ENCODE assay signal across 1 cellular context in the genomic region with DNA sequence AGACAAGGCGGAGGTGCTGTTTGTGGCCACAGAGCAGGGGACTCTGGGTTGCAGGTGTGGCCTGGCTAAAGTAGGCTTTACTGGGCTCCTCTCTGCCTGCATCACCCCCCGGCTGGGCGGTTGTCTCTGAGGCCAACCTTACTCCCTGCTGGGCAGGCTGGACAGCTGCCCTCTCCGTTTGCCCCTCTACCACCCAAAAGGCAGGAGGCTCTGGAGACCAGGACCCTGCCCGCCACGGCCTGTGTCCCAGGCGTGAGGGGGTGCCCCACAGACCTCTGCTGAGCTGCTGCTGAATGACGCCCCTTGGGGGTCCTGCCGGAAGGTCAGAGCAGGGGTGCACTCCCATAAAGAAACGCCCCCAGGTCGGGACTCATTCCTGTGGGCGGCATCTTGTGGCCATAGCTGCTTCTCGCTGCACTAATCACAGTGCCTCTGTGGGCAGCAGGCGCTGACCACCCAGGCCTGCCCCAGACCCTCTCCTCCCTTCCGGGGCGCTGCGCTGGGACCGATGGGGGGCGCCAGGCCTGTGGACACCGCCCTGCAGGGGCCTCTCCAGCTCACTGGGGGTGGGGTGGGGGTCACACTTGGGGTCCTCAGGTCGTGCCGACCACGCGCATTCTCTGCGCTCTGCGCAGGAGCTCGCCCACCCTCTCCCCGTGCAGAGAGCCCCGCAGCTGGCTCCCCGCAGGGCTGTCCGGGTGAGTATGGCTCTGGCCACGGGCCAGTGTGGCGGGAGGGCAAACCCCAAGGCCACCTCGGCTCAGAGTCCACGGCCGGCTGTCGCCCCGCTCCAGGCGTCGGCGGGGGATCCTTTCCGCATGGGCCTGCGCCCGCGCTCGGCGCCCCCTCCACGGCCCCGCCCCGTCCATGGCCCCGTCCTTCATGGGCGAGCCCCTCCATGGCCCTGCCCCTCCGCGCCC.
A peak's percentile ranks its signal among the peaks of the same experiment; 100 is the strongest.
TF ChIP-seq lines count a peak whose summit lies in the region.

No MANE protein-coding gene starts in this region.

TF ChIP-seq in HepG2, 621 proteins besides CTCF, POLR2A, EP300 and RAD21 (continued from another document and continues in another):
- TF ChIP-seq, protein P1, sequence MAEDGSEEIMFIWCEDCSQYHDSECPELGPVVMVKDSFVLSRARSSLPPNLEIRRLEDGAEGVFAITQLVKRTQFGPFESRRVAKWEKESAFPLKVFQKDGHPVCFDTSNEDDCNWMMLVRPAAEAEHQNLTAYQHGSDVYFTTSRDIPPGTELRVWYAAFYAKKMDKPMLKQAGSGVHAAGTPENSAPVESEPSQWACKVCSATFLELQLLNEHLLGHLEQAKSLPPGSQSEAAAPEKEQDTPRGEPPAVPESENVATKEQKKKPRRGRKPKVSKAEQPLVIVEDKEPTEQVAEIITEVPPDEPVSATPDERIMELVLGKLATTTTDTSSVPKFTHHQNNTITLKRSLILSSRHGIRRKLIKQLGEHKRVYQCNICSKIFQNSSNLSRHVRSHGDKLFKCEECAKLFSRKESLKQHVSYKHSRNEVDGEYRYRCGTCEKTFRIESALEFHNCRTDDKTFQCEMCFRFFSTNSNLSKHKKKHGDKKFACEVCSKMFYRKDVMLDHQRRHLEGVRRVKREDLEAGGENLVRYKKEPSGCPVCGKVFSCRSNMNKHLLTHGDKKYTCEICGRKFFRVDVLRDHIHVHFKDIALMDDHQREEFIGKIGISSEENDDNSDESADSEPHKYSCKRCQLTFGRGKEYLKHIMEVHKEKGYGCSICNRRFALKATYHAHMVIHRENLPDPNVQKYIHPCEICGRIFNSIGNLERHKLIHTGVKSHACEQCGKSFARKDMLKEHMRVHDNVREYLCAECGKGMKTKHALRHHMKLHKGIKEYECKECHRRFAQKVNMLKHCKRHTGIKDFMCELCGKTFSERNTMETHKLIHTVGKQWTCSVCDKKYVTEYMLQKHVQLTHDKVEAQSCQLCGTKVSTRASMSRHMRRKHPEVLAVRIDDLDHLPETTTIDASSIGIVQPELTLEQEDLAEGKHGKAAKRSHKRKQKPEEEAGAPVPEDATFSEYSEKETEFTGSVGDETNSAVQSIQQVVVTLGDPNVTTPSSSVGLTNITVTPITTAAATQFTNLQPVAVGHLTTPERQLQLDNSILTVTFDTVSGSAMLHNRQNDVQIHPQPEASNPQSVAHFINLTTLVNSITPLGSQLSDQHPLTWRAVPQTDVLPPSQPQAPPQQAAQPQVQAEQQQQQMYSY (CRISPR knock-in tag; IDR thresholded peaks at IDR 0.05): peak; percentile 44; the same call in 1 of the 2 replicates
- peak; percentile 77; the same call in 1 of the 2 replicates for TF ChIP-seq KDM5B (CRISPR knock-in tag; IDR thresholded peaks at IDR 0.05; ENCODE audit: borderline replicate concordance)
- 0 out of 2 replicates have a peak, but pooled peaks have one; percentile 45 for TF ChIP-seq WIZ (CRISPR knock-in tag; IDR thresholded peaks at IDR 0.05)
- peak; percentile 73 for TF ChIP-seq POLR2AphosphoS5 (IDR thresholded peaks at IDR 0.05; ENCODE audit: low read depth, low read length)
- peak; percentile 58; the same call in 1 of the 2 replicates for TF ChIP-seq ZFX (CRISPR knock-in tag; IDR thresholded peaks at IDR 0.05; ENCODE audit: low read depth)
- peak; percentile 91 for TF ChIP-seq ZNF746 (CRISPR knock-in tag; IDR thresholded peaks at IDR 0.05)
- peak; percentile 19 for TF ChIP-seq ASH2L (IDR thresholded peaks at IDR 0.05; ENCODE audit: insufficient read length, low read depth, low read length)
- TF ChIP-seq ZNF747 (CRISPR knock-in tag; IDR thresholded peaks at IDR 0.05; ENCODE audit: borderline replicate concordance): 0 out of 2 replicates have a peak, but pooled peaks have one; percentile 49
- TF ChIP-seq, protein P2, sequence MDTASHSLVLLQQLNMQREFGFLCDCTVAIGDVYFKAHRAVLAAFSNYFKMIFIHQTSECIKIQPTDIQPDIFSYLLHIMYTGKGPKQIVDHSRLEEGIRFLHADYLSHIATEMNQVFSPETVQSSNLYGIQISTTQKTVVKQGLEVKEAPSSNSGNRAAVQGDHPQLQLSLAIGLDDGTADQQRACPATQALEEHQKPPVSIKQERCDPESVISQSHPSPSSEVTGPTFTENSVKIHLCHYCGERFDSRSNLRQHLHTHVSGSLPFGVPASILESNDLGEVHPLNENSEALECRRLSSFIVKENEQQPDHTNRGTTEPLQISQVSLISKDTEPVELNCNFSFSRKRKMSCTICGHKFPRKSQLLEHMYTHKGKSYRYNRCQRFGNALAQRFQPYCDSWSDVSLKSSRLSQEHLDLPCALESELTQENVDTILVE (CRISPR knock-in tag; IDR thresholded peaks at IDR 0.05): 0 out of 2 replicates have a peak, but pooled peaks have one; percentile 46
- TF ChIP-seq, protein P3, sequence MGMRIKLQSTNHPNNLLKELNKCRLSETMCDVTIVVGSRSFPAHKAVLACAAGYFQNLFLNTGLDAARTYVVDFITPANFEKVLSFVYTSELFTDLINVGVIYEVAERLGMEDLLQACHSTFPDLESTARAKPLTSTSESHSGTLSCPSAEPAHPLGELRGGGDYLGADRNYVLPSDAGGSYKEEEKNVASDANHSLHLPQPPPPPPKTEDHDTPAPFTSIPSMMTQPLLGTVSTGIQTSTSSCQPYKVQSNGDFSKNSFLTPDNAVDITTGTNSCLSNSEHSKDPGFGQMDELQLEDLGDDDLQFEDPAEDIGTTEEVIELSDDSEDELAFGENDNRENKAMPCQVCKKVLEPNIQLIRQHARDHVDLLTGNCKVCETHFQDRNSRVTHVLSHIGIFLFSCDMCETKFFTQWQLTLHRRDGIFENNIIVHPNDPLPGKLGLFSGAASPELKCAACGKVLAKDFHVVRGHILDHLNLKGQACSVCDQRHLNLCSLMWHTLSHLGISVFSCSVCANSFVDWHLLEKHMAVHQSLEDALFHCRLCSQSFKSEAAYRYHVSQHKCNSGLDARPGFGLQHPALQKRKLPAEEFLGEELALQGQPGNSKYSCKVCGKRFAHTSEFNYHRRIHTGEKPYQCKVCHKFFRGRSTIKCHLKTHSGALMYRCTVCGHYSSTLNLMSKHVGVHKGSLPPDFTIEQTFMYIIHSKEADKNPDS (CRISPR knock-in tag; IDR thresholded peaks at IDR 0.05): peak; percentile 55; the same call in 1 of the 2 replicates
- TF ChIP-seq ELF4 (CRISPR knock-in tag; IDR thresholded peaks at IDR 0.05; ENCODE audit: borderline replicate concordance): no peak
- TF ChIP-seq ZBTB21 (CRISPR knock-in tag; IDR thresholded peaks at IDR 0.05): no peak
- TF ChIP-seq ZSCAN31 (CRISPR knock-in tag; IDR thresholded peaks at IDR 0.05; ENCODE audit: low read depth): 0 out of 2 replicates have a peak, but pooled peaks have one; percentile 30
- TF ChIP-seq, protein P4, sequence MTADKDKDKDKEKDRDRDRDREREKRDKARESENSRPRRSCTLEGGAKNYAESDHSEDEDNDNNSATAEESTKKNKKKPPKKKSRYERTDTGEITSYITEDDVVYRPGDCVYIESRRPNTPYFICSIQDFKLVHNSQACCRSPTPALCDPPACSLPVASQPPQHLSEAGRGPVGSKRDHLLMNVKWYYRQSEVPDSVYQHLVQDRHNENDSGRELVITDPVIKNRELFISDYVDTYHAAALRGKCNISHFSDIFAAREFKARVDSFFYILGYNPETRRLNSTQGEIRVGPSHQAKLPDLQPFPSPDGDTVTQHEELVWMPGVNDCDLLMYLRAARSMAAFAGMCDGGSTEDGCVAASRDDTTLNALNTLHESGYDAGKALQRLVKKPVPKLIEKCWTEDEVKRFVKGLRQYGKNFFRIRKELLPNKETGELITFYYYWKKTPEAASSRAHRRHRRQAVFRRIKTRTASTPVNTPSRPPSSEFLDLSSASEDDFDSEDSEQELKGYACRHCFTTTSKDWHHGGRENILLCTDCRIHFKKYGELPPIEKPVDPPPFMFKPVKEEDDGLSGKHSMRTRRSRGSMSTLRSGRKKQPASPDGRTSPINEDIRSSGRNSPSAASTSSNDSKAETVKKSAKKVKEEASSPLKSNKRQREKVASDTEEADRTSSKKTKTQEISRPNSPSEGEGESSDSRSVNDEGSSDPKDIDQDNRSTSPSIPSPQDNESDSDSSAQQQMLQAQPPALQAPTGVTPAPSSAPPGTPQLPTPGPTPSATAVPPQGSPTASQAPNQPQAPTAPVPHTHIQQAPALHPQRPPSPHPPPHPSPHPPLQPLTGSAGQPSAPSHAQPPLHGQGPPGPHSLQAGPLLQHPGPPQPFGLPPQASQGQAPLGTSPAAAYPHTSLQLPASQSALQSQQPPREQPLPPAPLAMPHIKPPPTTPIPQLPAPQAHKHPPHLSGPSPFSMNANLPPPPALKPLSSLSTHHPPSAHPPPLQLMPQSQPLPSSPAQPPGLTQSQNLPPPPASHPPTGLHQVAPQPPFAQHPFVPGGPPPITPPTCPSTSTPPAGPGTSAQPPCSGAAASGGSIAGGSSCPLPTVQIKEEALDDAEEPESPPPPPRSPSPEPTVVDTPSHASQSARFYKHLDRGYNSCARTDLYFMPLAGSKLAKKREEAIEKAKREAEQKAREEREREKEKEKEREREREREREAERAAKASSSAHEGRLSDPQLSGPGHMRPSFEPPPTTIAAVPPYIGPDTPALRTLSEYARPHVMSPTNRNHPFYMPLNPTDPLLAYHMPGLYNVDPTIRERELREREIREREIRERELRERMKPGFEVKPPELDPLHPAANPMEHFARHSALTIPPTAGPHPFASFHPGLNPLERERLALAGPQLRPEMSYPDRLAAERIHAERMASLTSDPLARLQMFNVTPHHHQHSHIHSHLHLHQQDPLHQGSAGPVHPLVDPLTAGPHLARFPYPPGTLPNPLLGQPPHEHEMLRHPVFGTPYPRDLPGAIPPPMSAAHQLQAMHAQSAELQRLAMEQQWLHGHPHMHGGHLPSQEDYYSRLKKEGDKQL (CRISPR knock-in tag; IDR thresholded peaks at IDR 0.05; ENCODE audit: low read depth): 0 out of 2 replicates have a peak, but pooled peaks have one; percentile 32
- TF ChIP-seq, protein P5, sequence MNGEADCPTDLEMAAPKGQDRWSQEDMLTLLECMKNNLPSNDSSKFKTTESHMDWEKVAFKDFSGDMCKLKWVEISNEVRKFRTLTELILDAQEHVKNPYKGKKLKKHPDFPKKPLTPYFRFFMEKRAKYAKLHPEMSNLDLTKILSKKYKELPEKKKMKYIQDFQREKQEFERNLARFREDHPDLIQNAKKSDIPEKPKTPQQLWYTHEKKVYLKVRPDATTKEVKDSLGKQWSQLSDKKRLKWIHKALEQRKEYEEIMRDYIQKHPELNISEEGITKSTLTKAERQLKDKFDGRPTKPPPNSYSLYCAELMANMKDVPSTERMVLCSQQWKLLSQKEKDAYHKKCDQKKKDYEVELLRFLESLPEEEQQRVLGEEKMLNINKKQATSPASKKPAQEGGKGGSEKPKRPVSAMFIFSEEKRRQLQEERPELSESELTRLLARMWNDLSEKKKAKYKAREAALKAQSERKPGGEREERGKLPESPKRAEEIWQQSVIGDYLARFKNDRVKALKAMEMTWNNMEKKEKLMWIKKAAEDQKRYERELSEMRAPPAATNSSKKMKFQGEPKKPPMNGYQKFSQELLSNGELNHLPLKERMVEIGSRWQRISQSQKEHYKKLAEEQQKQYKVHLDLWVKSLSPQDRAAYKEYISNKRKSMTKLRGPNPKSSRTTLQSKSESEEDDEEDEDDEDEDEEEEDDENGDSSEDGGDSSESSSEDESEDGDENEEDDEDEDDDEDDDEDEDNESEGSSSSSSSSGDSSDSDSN (CRISPR knock-in tag; IDR thresholded peaks at IDR 0.05): peak; percentile 75; the same call in 1 of the 2 replicates
- 0 out of 2 replicates have a peak, but pooled peaks have one; percentile 59 for TF ChIP-seq ZNF235 (CRISPR knock-in tag; IDR thresholded peaks at IDR 0.05; ENCODE audit: borderline replicate concordance)
- TF ChIP-seq AKAP8 (CRISPR knock-in tag; IDR thresholded peaks at IDR 0.05): 0 out of 2 replicates have a peak, but pooled peaks have one; percentile 47
- no peak for TF ChIP-seq MATR3 (CRISPR knock-in tag; IDR thresholded peaks at IDR 0.05)
- peak; percentile 92 for TF ChIP-seq HNRNPK (IDR thresholded peaks at IDR 0.05; ENCODE audit: low read depth, low read length, poor library complexity, severe bottlenecking)
- TF ChIP-seq RXRA (CRISPR knock-in tag; IDR thresholded peaks at IDR 0.05): peak; percentile 79
- 0 out of 2 replicates have a peak, but pooled peaks have one; percentile 36 for TF ChIP-seq ZIK1 (CRISPR knock-in tag; IDR thresholded peaks at IDR 0.05; ENCODE audit: borderline replicate concordance, low read depth)
- TF ChIP-seq, protein P6, sequence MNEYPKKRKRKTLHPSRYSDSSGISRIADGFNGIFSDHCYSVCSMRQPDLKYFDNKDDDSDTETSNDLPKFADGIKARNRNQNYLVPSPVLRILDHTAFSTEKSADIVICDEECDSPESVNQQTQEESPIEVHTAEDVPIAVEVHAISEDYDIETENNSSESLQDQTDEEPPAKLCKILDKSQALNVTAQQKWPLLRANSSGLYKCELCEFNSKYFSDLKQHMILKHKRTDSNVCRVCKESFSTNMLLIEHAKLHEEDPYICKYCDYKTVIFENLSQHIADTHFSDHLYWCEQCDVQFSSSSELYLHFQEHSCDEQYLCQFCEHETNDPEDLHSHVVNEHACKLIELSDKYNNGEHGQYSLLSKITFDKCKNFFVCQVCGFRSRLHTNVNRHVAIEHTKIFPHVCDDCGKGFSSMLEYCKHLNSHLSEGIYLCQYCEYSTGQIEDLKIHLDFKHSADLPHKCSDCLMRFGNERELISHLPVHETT (CRISPR knock-in tag; conservative IDR thresholded peaks at IDR 0.05): no peak; the same call in 1 of the 2 replicates
- TF ChIP-seq, protein P7, sequence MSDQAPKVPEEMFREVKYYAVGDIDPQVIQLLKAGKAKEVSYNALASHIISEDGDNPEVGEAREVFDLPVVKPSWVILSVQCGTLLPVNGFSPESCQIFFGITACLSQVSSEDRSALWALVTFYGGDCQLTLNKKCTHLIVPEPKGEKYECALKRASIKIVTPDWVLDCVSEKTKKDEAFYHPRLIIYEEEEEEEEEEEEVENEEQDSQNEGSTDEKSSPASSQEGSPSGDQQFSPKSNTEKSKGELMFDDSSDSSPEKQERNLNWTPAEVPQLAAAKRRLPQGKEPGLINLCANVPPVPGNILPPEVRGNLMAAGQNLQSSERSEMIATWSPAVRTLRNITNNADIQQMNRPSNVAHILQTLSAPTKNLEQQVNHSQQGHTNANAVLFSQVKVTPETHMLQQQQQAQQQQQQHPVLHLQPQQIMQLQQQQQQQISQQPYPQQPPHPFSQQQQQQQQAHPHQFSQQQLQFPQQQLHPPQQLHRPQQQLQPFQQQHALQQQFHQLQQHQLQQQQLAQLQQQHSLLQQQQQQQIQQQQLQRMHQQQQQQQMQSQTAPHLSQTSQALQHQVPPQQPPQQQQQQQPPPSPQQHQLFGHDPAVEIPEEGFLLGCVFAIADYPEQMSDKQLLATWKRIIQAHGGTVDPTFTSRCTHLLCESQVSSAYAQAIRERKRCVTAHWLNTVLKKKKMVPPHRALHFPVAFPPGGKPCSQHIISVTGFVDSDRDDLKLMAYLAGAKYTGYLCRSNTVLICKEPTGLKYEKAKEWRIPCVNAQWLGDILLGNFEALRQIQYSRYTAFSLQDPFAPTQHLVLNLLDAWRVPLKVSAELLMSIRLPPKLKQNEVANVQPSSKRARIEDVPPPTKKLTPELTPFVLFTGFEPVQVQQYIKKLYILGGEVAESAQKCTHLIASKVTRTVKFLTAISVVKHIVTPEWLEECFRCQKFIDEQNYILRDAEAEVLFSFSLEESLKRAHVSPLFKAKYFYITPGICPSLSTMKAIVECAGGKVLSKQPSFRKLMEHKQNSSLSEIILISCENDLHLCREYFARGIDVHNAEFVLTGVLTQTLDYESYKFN (CRISPR knock-in tag; conservative IDR thresholded peaks at IDR 0.05): peak; percentile 67; the same call in 1 of the 2 replicates
